In genomic region chr17:29608986-29609385, GRCh38 we compare ENCODE assay signal across 27 cellular contexts.
"Had no signal": no experiment of that assay in that cellular context is flagged by ENCODE, and none has a peak within 500 bp of the region (broad histone marks: within the 10 kb centered on the region; RNA-seq: fewer than 3 reads in every experiment).

No MANE protein-coding gene starts in this region.

- H3K9ac ChIP-seq: neural progenitor cell had no signal

- H3K4me3 ChIP-seq: ascending aorta, cardiac muscle cell, coronary artery, heart right ventricle, neural progenitor cell, tibial nerve had no signal

- H3K27ac ChIP-seq: ascending aorta, cardiac muscle cell, coronary artery, heart right ventricle, neural progenitor cell, tibial nerve, VCaP had no signal

- H3K9me3 ChIP-seq: ascending aorta, heart right ventricle, tibial nerve had no signal

- H3K36me3 ChIP-seq: ascending aorta, cardiac muscle cell, neural progenitor cell had no signal

- H2AFZ ChIP-seq: neural progenitor cell had no signal

- H3K27me3 Mint-ChIP-seq: activated CD4-positive, alpha-beta memory T cell treated with anti-CD3 and anti-CD28 coated beads for 36 hours; activated naive CD8-positive, alpha-beta T cell treated with anti-CD3 and anti-CD28 coated beads for 36 hours; brain; naive thymus-derived CD4-positive, alpha-beta T cell had no signal

- H3K9me3 Mint-ChIP-seq: activated CD4-positive, alpha-beta memory T cell treated with anti-CD3 and anti-CD28 coated beads for 36 hours; activated naive CD4-positive, alpha-beta T cell treated with anti-CD3 and anti-CD28 coated beads for 36 hours; activated naive CD8-positive, alpha-beta T cell treated with anti-CD3 and anti-CD28 coated beads for 36 hours; activated T-helper 1 cell treated with anti-CD3 and anti-CD28 coated beads, Interleukin-12 subunit alpha, Interleukin-12 subunit beta, Interleukin-2, Interleukin-4 antibody, amounts not matched to agents 30 ng/mL and 10 ng/mL and 1 ng/mL, durations not matched to agents 14 hours and 24 hours and 36 hours; mesothelial cell of epicardium; naive thymus-derived CD4-positive, alpha-beta T cell; neural progenitor cell had no signal

- H3K4me3 Mint-ChIP-seq: activated CD4-positive, alpha-beta memory T cell treated with anti-CD3 and anti-CD28 coated beads for 36 hours; activated naive CD4-positive, alpha-beta T cell treated with anti-CD3 and anti-CD28 coated beads for 36 hours; activated naive CD8-positive, alpha-beta T cell treated with anti-CD3 and anti-CD28 coated beads for 36 hours; activated T-helper 1 cell treated with anti-CD3 and anti-CD28 coated beads, Interleukin-12 subunit alpha, Interleukin-12 subunit beta, Interleukin-2, Interleukin-4 antibody, amounts not matched to agents 30 ng/mL and 10 ng/mL and 1 ng/mL, durations not matched to agents 14 hours and 24 hours and 36 hours; brain; mesothelial cell of epicardium; naive thymus-derived CD4-positive, alpha-beta T cell; neural progenitor cell had no signal

- DNase-seq: activated CD4-positive, alpha-beta memory T cell treated with anti-CD3 and anti-CD28 coated beads for 36 hours; activated CD4-positive, alpha-beta T cell treated with anti-CD3 and anti-CD28 coated beads for 4 hours; activated CD8-positive, alpha-beta memory T cell treated with anti-CD3 and anti-CD28 coated beads, Interleukin-2, amount 50 U/mL, for 4 hours; activated effector memory CD4-positive, alpha-beta T cell treated with anti-CD3 and anti-CD28 coated beads, Interleukin-2, amount 50 U/mL, for 16 hours; activated naive CD4-positive, alpha-beta T cell treated with anti-CD3 and anti-CD28 coated beads for 36 hours; activated naive CD8-positive, alpha-beta T cell treated with anti-CD3 and anti-CD28 coated beads for 36 hours; activated T-cell treated with anti-CD3 and anti-CD28 coated beads, Interleukin-2, amount 50 U/mL, for 1 hour; cerebellar nuclear complex; foreskin fibroblast; heart right ventricle; left ventricle myocardium superior; mammary epithelial cell; naive thymus-derived CD4-positive, alpha-beta T cell; stimulated activated CD4-positive, alpha-beta T cell treated with anti-CD3 and anti-CD28 coated beads, Interleukin-15, amount 100 ng/mL, for 24 hours; stimulated activated CD4-positive, alpha-beta T cell treated with anti-CD3 and anti-CD28 coated beads, Interleukin-2, amount 100 ng/mL, for 24 hours; stimulated activated naive CD4-positive, alpha-beta T cell treated with Interleukin-2 at 50 U/mL for 16 hours had no signal

- H3K27ac Mint-ChIP-seq: activated CD4-positive, alpha-beta memory T cell treated with anti-CD3 and anti-CD28 coated beads for 36 hours; activated naive CD4-positive, alpha-beta T cell treated with anti-CD3 and anti-CD28 coated beads for 36 hours; activated naive CD8-positive, alpha-beta T cell treated with anti-CD3 and anti-CD28 coated beads for 36 hours; activated T-helper 1 cell treated with anti-CD3 and anti-CD28 coated beads, Interleukin-12 subunit alpha, Interleukin-12 subunit beta, Interleukin-2, Interleukin-4 antibody, amounts not matched to agents 30 ng/mL and 10 ng/mL and 1 ng/mL, durations not matched to agents 14 hours and 24 hours and 36 hours; mesothelial cell of epicardium; naive thymus-derived CD4-positive, alpha-beta T cell; neural progenitor cell had no signal

- H3K4me2 ChIP-seq: neural progenitor cell had no signal

- H3K36me3 Mint-ChIP-seq: activated CD4-positive, alpha-beta memory T cell treated with anti-CD3 and anti-CD28 coated beads for 36 hours; mesothelial cell of epicardium; naive thymus-derived CD4-positive, alpha-beta T cell had no signal

- H3K27me3 ChIP-seq: ascending aorta, cardiac muscle cell, tibial nerve had no signal

- ATAC-seq: esophagus mucosa; heart right ventricle; left ventricle myocardium superior; naive thymus-derived CD4-positive, alpha-beta T cell; sciatic nerve had no signal
